Comparison of ENCODE assay signal across 1 cellular context in genomic region chr1:21906173-21907078, GRCh38.
A peak's percentile ranks its signal among the peaks of the same experiment; 100 is the strongest.
TF ChIP-seq lines count a peak whose summit lies in the region.

No MANE protein-coding gene starts in this region.

TF ChIP-seq in K562, 482 proteins besides CTCF, POLR2A, EP300 and RAD21 (continued from another document and continues in another):
- TF ChIP-seq MLLT1 (IDR thresholded peaks at IDR 0.05) = peak in 1 of 2 experiments; percentile 54; a peak in 1 of 4 replicates
- TF ChIP-seq ZBTB11 (CRISPR knock-in tag; IDR thresholded peaks at IDR 0.05) = peak in 1 of 3 experiments; percentile 2; a peak in 1 of 6 replicates
- peak; percentile 74 to 76 for TF ChIP-seq KDM1A (IDR thresholded peaks at IDR 0.05)
- no peak for TF ChIP-seq RBM15 (IDR thresholded peaks at IDR 0.05; ENCODE audit: insufficient read depth, low read length)
- peak; percentile 93 for TF ChIP-seq CEBPG (CRISPR knock-in tag; IDR thresholded peaks at IDR 0.05)
- peak; percentile 81 to 91 for TF ChIP-seq CEBPG (tag; conservative IDR thresholded peaks at IDR 0.05 in 1 of 2, IDR thresholded peaks at IDR 0.05 in 1 of 2)
- TF ChIP-seq ESRRB (CRISPR knock-in tag; IDR thresholded peaks at IDR 0.05; ENCODE audit: borderline replicate concordance) = no peak
- no peak for TF ChIP-seq ZNF124 (CRISPR knock-in tag; IDR thresholded peaks at IDR 0.05)
- TF ChIP-seq NFXL1 (CRISPR knock-in tag; IDR thresholded peaks at IDR 0.05) = no peak
- no peak for TF ChIP-seq CHD7 (IDR thresholded peaks at IDR 0.05; ENCODE audit: low read depth, low read length)
- no peak for TF ChIP-seq ZNF717 (CRISPR knock-in tag; IDR thresholded peaks at IDR 0.05)
- TF ChIP-seq ZNF143 (CRISPR knock-in tag; IDR thresholded peaks at IDR 0.05) = 0 out of 2 replicates have a peak, but pooled peaks have one; percentile 0
- TF ChIP-seq OTX1 (CRISPR knock-in tag; IDR thresholded peaks at IDR 0.05) = no peak
- no peak for TF ChIP-seq CBFB (CRISPR knock-in tag; IDR thresholded peaks at IDR 0.05)
- no peak for TF ChIP-seq KLF10 (CRISPR knock-in tag; IDR thresholded peaks at IDR 0.05)
- peak; percentile 66 for TF ChIP-seq MEF2D (tag; conservative IDR thresholded peaks at IDR 0.05; ENCODE audit: low read depth)
- TF ChIP-seq HNRNPLL (IDR thresholded peaks at IDR 0.05; ENCODE audit: low read depth, low read length, poor library complexity, severe bottlenecking) = peak; percentile 62
- TF ChIP-seq ZNF740 (CRISPR knock-in tag; IDR thresholded peaks at IDR 0.05) = peak; percentile 89
- peak in 1 of 2 experiments; percentile 90; a peak in 2 of 4 replicates for TF ChIP-seq ZNF740 (tag; IDR thresholded peaks at IDR 0.05)
- TF ChIP-seq NR0B1 (IDR thresholded peaks at IDR 0.05; ENCODE audit: partially characterized antibody) = no peak
- no peak for TF ChIP-seq SRSF3 (IDR thresholded peaks at IDR 0.05; ENCODE audit: insufficient read depth, low read length)
- no peak for TF ChIP-seq NFATC3 (IDR thresholded peaks at IDR 0.05)
- TF ChIP-seq ZNF668 (CRISPR knock-in tag; IDR thresholded peaks at IDR 0.05) = no peak
- TF ChIP-seq NEUROD1 (IDR thresholded peaks at IDR 0.05; ENCODE audit: borderline replicate concordance, low read depth, low read length, partially characterized antibody) = peak; percentile 2
- TF ChIP-seq ZNF76 (CRISPR knock-in tag; IDR thresholded peaks at IDR 0.05; ENCODE audit: borderline replicate concordance) = no peak
- no peak for TF ChIP-seq RFX5 (IDR thresholded peaks at IDR 0.05; ENCODE audit: low read depth, low read length)
- TF ChIP-seq ZNF778 (CRISPR knock-in tag; IDR thresholded peaks at IDR 0.05) = no peak
- no peak for TF ChIP-seq SLC30A9 (CRISPR knock-in tag; IDR thresholded peaks at IDR 0.05)
- no peak for TF ChIP-seq SAFB2 (IDR thresholded peaks at IDR 0.05; ENCODE audit: borderline replicate concordance, low read depth, low read length, severe bottlenecking)
- TF ChIP-seq ZSCAN32 (CRISPR knock-in tag; IDR thresholded peaks at IDR 0.05) = no peak
- peak; percentile 29; the same call in 1 of the 2 replicates for TF ChIP-seq EP400 (IDR thresholded peaks at IDR 0.05)
- TF ChIP-seq FOXK1 (CRISPR knock-in tag; IDR thresholded peaks at IDR 0.05; ENCODE audit: borderline replicate concordance) = no peak
- TF ChIP-seq ZNF584 (CRISPR knock-in tag; IDR thresholded peaks at IDR 0.05; ENCODE audit: low read depth) = no peak; the same call in 1 of the 2 replicates
- no peak for TF ChIP-seq ZNF282 (CRISPR knock-in tag; IDR thresholded peaks at IDR 0.05)
- TF ChIP-seq FIP1L1 (IDR thresholded peaks at IDR 0.05; ENCODE audit: low read depth, low read length, poor library complexity, severe bottlenecking) = no peak
- TF ChIP-seq SAFB (IDR thresholded peaks at IDR 0.05; ENCODE audit: borderline replicate concordance, low read depth, low read length) = no peak
- TF ChIP-seq TBP (optimal IDR thresholded peaks at IDR 0.05; ENCODE audit: low read depth, low read length) = no peak
- TF ChIP-seq ZNF217 (CRISPR knock-in tag; IDR thresholded peaks at IDR 0.05) = no peak
- TF ChIP-seq BRD4 (IDR thresholded peaks at IDR 0.05) = no peak
- no peak for TF ChIP-seq ZFPM2 (CRISPR knock-in tag; IDR thresholded peaks at IDR 0.05)
- no peak for TF ChIP-seq HCFC1 (IDR thresholded peaks at IDR 0.05; ENCODE audit: low read depth, low read length)
- TF ChIP-seq ID3 (CRISPR knock-in tag; IDR thresholded peaks at IDR 0.05) = no peak
- peak; percentile 27; the same call in 1 of the 2 replicates for TF ChIP-seq ID3 (tag; IDR thresholded peaks at IDR 0.05)
- TF ChIP-seq NCOA6 (IDR thresholded peaks at IDR 0.05) = no peak
- TF ChIP-seq HIVEP1 (CRISPR knock-in tag; IDR thresholded peaks at IDR 0.05) = 0 out of 2 replicates have a peak, but pooled peaks have one; percentile 48
- TF ChIP-seq BRF1 (IDR thresholded peaks at IDR 0.05; ENCODE audit: borderline replicate concordance, extremely low read depth, insufficient read length) = no peak
- TF ChIP-seq MYNN (IDR thresholded peaks at IDR 0.05) = peak; percentile 62
- TF ChIP-seq MYNN (CRISPR knock-in tag; IDR thresholded peaks at IDR 0.05) = no peak
- TF ChIP-seq, protein P1, sequence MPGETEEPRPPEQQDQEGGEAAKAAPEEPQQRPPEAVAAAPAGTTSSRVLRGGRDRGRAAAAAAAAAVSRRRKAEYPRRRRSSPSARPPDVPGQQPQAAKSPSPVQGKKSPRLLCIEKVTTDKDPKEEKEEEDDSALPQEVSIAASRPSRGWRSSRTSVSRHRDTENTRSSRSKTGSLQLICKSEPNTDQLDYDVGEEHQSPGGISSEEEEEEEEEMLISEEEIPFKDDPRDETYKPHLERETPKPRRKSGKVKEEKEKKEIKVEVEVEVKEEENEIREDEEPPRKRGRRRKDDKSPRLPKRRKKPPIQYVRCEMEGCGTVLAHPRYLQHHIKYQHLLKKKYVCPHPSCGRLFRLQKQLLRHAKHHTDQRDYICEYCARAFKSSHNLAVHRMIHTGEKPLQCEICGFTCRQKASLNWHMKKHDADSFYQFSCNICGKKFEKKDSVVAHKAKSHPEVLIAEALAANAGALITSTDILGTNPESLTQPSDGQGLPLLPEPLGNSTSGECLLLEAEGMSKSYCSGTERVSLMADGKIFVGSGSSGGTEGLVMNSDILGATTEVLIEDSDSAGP (CRISPR knock-in tag; IDR thresholded peaks at IDR 0.05) = no peak
